In genomic region chr2:238894950-238895298, GRCh38 we compare ENCODE assay signal across 21 cellular contexts. TPM values are rescaled to one million over a fixed set of nuclear protein-coding genes. Genes with fewer than 3 reads are reported as not detected.
DNase-seq lines count a peak whose midpoint lies in the region; ATAC-seq and TF ChIP-seq lines count a peak whose summit lies in the region.
"Had no signal": no experiment of that assay in that cellular context is flagged by ENCODE, and none has a peak within 500 bp of the region (broad histone marks: within the 10 kb centered on the region; RNA-seq: fewer than 3 reads in every experiment).

No MANE protein-coding gene starts in this region.

- H3K4me3 ChIP-seq in left ventricle myocardium inferior: no peak overlapping the region
- no peak overlapping the region for H3K4me3 ChIP-seq in esophagus squamous epithelium
- H3K4me3 ChIP-seq in aorta (ENCODE audit: low read length in 2 of 2): no peak overlapping the region
- H3K4me3 ChIP-seq: gastrocnemius medialis, GM12878 had no signal

- H3K4me1 ChIP-seq in left ventricle myocardium inferior (peaks cover 32% of the 10 kb centered on the region), esophagus squamous epithelium (peaks cover 5 to 64% (median 29%) of the 10 kb centered on the region in 3 donors), aorta (ENCODE audit: control insufficient read depth in 1 of 2, insufficient read depth in 2 of 2, low read length in 2 of 2) (no peaks in the 10 kb centered on the region)
- H3K4me1 ChIP-seq: gastrocnemius medialis had no signal

- H3K27ac ChIP-seq in left ventricle myocardium inferior (replicated peaks) (peak overlapping the region; percentile 57), esophagus squamous epithelium (peak overlapping the region; percentile 30 to 75 (median 51)), aorta (ENCODE audit: low read depth in 1 of 2, low read length in 2 of 2) (no peak overlapping the region)
- H3K27ac ChIP-seq: gastrocnemius medialis, WERI-Rb-1 had no signal

- no peaks in the 10 kb centered on the region for H3K36me3 Mint-ChIP-seq in osteocyte (ENCODE audit: unreplicated experiment)
- H3K36me3 Mint-ChIP-seq: activated naive CD4-positive, alpha-beta T cell treated with anti-CD3 and anti-CD28 coated beads, Interleukin-2, amount 50 U/mL, for 72 hours; type B pancreatic cell had no signal

- H3K4me1 Mint-ChIP-seq in osteocyte (ENCODE audit: unreplicated experiment): peaks cover 41% of the 10 kb centered on the region
- H3K4me1 Mint-ChIP-seq: activated T-helper 17 cell treated with anti-CD3 and anti-CD28 coated beads, Interleukin-2, amount 50 U/mL, for 72 hours; B cell had no signal

- H3K9me3 ChIP-seq in left ventricle myocardium inferior (replicated peaks): no peaks in the 10 kb centered on the region
- no peaks in the 10 kb centered on the region for H3K9me3 ChIP-seq in esophagus squamous epithelium
- H3K9me3 ChIP-seq in aorta (ENCODE audit: control insufficient read depth, low read length): no peaks in the 10 kb centered on the region
- H3K9me3 ChIP-seq: gastrocnemius medialis had no signal

- no peak overlapping the region for H3K4me3 Mint-ChIP-seq in osteocyte (ENCODE audit: unreplicated experiment)
- H3K4me3 Mint-ChIP-seq: activated T-helper 17 cell treated with anti-CD3 and anti-CD28 coated beads, Interleukin-2, amount 50 U/mL, for 72 hours; B cell; H9; stimulated activated naive CD8-positive, alpha-beta T cell treated with anti-CD3 and anti-CD28 coated beads, Interleukin-15, Interleukin-2, amounts not matched to agents 100 ng/mL and 50 ng/mL, for 24 hours; T-helper 2 cell treated with Interferon-gamma antibody and Interleukin-4, amounts not matched to agents 5 μg/mL and 100 μg/mL, for 36 hours; type B pancreatic cell had no signal

- H3K27ac Mint-ChIP-seq in osteocyte (ENCODE audit: unreplicated experiment): peak overlapping the region; percentile 87
- H3K27ac Mint-ChIP-seq: activated T-helper 17 cell treated with anti-CD3 and anti-CD28 coated beads, Interleukin-2, amount 50 U/mL, for 72 hours; B cell; H9; stimulated activated naive CD8-positive, alpha-beta T cell treated with anti-CD3 and anti-CD28 coated beads, Interleukin-15, Interleukin-2, amounts not matched to agents 100 ng/mL and 50 ng/mL, for 24 hours; T-helper 2 cell treated with Interferon-gamma antibody and Interleukin-4, amounts not matched to agents 5 μg/mL and 100 μg/mL, for 36 hours; type B pancreatic cell had no signal

- H3K27me3 Mint-ChIP-seq in osteocyte (ENCODE audit: unreplicated experiment): no peaks in the 10 kb centered on the region

- TF ChIP-seq POLR2A in esophagus squamous epithelium (IDR thresholded peaks at IDR 0.05): no peak

- intact Hi-C loops in left ventricle myocardium inferior (cut with micrococcal nuclease) (no loop called here), left cardiac atrium (cut with DNase I) (no loop called here), esophagus squamous epithelium (cut with DNase I) (no loop called here), left colon (cut with DNase I, micrococcal nuclease) (no loop called here), aorta (cut with DNase I) (no loop called here)

- no peak for DNase-seq in left ventricle myocardium inferior
- DNase-seq in left cardiac atrium: no peak
- DNase-seq in esophagus squamous epithelium (lab: John Stamatoyannopoulos, UW): no peak
- no peak for DNase-seq in osteocyte (ENCODE audit: extremely low spot score, unreplicated experiment)
- no peak for DNase-seq in SHP77 (lab: John Stamatoyannopoulos, UW)
- DNase-seq in left colon: no peak
- no peak for DNase-seq in aorta
- no peak for DNase-seq in NCI-H146 (lab: John Stamatoyannopoulos, UW)
- DNase-seq: gastrocnemius medialis, H9, NCI-H1048, NCI-H2029, WERI-Rb-1 had no signal

- H3K36me3 ChIP-seq in left ventricle myocardium inferior: no peaks in the 10 kb centered on the region
- H3K36me3 ChIP-seq in esophagus squamous epithelium: no peaks in the 10 kb centered on the region
- H3K36me3 ChIP-seq in aorta (ENCODE audit: control insufficient read depth in 1 of 2, insufficient read depth in 2 of 2, low read length in 1 of 2): no peaks in the 10 kb centered on the region
- H3K36me3 ChIP-seq: gastrocnemius medialis, WERI-Rb-1 had no signal

- ATAC-seq in left cardiac atrium (no peak), left colon (no peak), aorta (ENCODE audit: low FRiP score) (no peak)
- ATAC-seq: activated naive CD4-positive, alpha-beta T cell treated with anti-CD3 and anti-CD28 coated beads, Interleukin-2, amount 50 U/mL, for 72 hours; activated T-helper 17 cell treated with anti-CD3 and anti-CD28 coated beads, Interleukin-2, amount 50 U/mL, for 72 hours; GM12878 had no signal

- WGBS in esophagus squamous epithelium, 2 donors: 55 to 75% methylated on average over 10 of the region's 10 CpGs
- WGBS in aorta, 2 donors: 94 to 96% methylated on average over 10 of the region's 10 CpGs

- no peaks in the 10 kb centered on the region for H3K9me3 Mint-ChIP-seq in osteocyte (ENCODE audit: unreplicated experiment)
- H3K9me3 Mint-ChIP-seq: activated naive CD4-positive, alpha-beta T cell treated with anti-CD3 and anti-CD28 coated beads, Interleukin-2, amount 50 U/mL, for 72 hours; activated T-helper 17 cell treated with anti-CD3 and anti-CD28 coated beads, Interleukin-2, amount 50 U/mL, for 72 hours; H9; stimulated activated naive CD8-positive, alpha-beta T cell treated with anti-CD3 and anti-CD28 coated beads, Interleukin-15, Interleukin-2, amounts not matched to agents 100 ng/mL and 50 ng/mL, for 24 hours; T-helper 2 cell treated with Interferon-gamma antibody and Interleukin-4, amounts not matched to agents 5 μg/mL and 100 μg/mL, for 36 hours; type B pancreatic cell had no signal

- H3K27me3 ChIP-seq in left ventricle myocardium inferior (ENCODE audit: low read depth) (peaks cover 28% of the 10 kb centered on the region), esophagus squamous epithelium (no peaks in the 10 kb centered on the region), aorta (ENCODE audit: control insufficient read depth in 1 of 2, insufficient read depth in 2 of 2, low read length in 1 of 2) (no peaks in the 10 kb centered on the region)
- H3K27me3 ChIP-seq: gastrocnemius medialis had no signal

- no peak for TF ChIP-seq CTCF in left ventricle myocardium inferior (IDR thresholded peaks at IDR 0.05; ENCODE audit: borderline replicate concordance)
- no peak for TF ChIP-seq CTCF in esophagus squamous epithelium (IDR thresholded peaks at IDR 0.05)
- TF ChIP-seq CTCF in osteocyte (IDR thresholded peaks at IDR 0.05): no peak

RNA-seq across cellular contexts. Expression of gene TWIST2, which starts 47.0 kb away (rescaled TPM):
- total RNA-seq in left ventricle myocardium inferior (2.7 TPM), left cardiac atrium (1 to 10 TPM; 7.6 to 8.3 TPM), esophagus squamous epithelium (10 to 100 TPM in 1 of 4 donors, 1 to 10 TPM in 3; 3.1 to 33.0 (median 4.9) TPM), osteocyte (6.0 and 6.3 TPM in 2 replicates), left colon (1 to 10 TPM; 1.7 to 4.2 TPM), aorta (10 to 100 TPM; 12.9 to 16.4 TPM)
- 10 to 100 TPM in 1 of 2 donors, 1 to 10 TPM in 1; 6.0 to 20.8 TPM for polyA plus RNA-seq in aorta
- total RNA-seq: activated naive CD4-positive, alpha-beta T cell treated with anti-CD3 and anti-CD28 coated beads, Interleukin-2, amount 50 U/mL, for 72 hours; activated T-helper 17 cell treated with anti-CD3 and anti-CD28 coated beads, Interleukin-2, amount 50 U/mL, for 72 hours; B cell; GM12878 had no signal
- polyA plus RNA-seq: GM12878, neural cell had no signal

Comparison
In these comparisons a context has a peak if more than half of its experiments do, and no peak if none do; other contexts are left out.
1. H3K27ac ChIP-seq: peak in left ventricle myocardium inferior (single experiment) and esophagus squamous epithelium (4 of 4); none in aorta (0 of 2).